27 cellular contexts compared by ENCODE assay signal in the genomic region with DNA sequence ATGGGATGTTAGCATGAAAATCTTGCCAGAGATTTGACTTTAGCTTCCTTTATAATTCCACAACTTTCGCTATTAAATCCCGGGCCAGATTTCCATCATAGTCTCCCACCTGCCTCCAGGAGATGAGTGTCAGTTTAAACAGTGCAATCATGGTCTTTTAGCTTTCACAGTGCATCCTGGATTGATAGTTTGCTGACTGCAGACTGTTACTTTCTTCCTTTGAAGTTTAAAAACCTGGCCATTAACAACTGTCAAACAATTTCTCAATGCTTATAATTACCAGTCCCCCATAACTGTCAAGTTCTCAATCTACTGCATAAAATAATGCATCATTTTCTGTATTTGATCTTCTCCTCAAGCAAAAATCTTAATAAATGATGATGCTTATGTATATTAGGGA.
DNase-seq lines count a peak whose midpoint lies in the region; TF ChIP-seq lines count a peak whose summit lies in the region.
"Had no signal": no experiment of that assay in that cellular context is flagged by ENCODE, and none has a peak within 500 bp of the region (broad histone marks: within the 10 kb centered on the region; RNA-seq: fewer than 3 reads in every experiment).

No MANE protein-coding gene starts in this region.

- no peak overlapping the region for H3K4me3 ChIP-seq in neural cell (ENCODE audit: low read length)
- H3K4me3 ChIP-seq in tibial artery = no peak overlapping the region
- H3K4me3 ChIP-seq: A549; BLaER1; BLaER1 treated with 17β-estradiol and CSF1 and Interleukin-3, amounts not matched to agents 10 nM and 100 nM had no signal

- H3K27me3 ChIP-seq in neural cell (ENCODE audit: insufficient read depth, low read depth, low read length) (no peaks in the 10 kb centered on the region), tibial artery (no peaks in the 10 kb centered on the region)
- H3K27me3 ChIP-seq: BE2C; BLaER1; BLaER1 treated with 17β-estradiol and CSF1 and Interleukin-3, amounts not matched to agents 10 nM and 100 nM had no signal

- TF ChIP-seq RAD21 in neural cell (conservative IDR thresholded peaks at IDR 0.05) = no peak

- H4K20me1 ChIP-seq in neural cell (ENCODE audit: insufficient read depth) = no peaks in the 10 kb centered on the region
- H4K20me1 ChIP-seq: BLaER1; BLaER1 treated with 17β-estradiol and CSF1 and Interleukin-3, amounts not matched to agents 10 nM and 100 nM had no signal

- H3K4me2 ChIP-seq in neural cell (ENCODE audit: low read length) = no peak overlapping the region
- H3K4me2 ChIP-seq: A549; BLaER1; BLaER1 treated with 17β-estradiol and CSF1 and Interleukin-3, amounts not matched to agents 10 nM and 100 nM had no signal

- intact Hi-C loops in tibial artery (cut with DNase I; ENCODE audit: low total_unique reads) = no loop called here

- no peaks in the 10 kb centered on the region for H3F3A ChIP-seq in neural cell (ENCODE audit: insufficient read depth, low read length, poor library complexity, severe bottlenecking)

- no peak overlapping the region for H3K27ac ChIP-seq in neural cell (ENCODE audit: low read length)
- no peak overlapping the region for H3K27ac ChIP-seq in tibial artery
- H3K27ac ChIP-seq: 22Rv1; A549; BLaER1; BLaER1 treated with 17β-estradiol and CSF1 and Interleukin-3, amounts not matched to agents 10 nM and 100 nM; C4-2B had no signal

- DNase-seq in tibial artery = no peak
- DNase-seq: 8988T; ACHN; AML-193; BE2C; C1 segment of cervical spinal cord; Caco-2; Calu3; CD4-positive, alpha-beta memory T cell; CD4-positive, alpha-beta T cell; CD4-positive, CD25-positive, alpha-beta regulatory T cell; CD8-positive, alpha-beta memory T cell; CD8-positive, alpha-beta T cell; COR-L47; DMS 273 treated with DMSO at 0.1 percent for 48 hours; DMS153; DMS53; DMS79; DMS79 treated with DMSO at 0.1 percent for 48 hours; DND-41; EL had no signal

- H3K9me3 ChIP-seq in neural cell (ENCODE audit: low read length) = no peaks in the 10 kb centered on the region
- H3K9me3 ChIP-seq in tibial artery = no peaks in the 10 kb centered on the region
- H3K9me3 ChIP-seq: A549; BE2C; BLaER1; BLaER1 treated with 17β-estradiol and CSF1 and Interleukin-3, amounts not matched to agents 10 nM and 100 nM; Caco-2 had no signal

- peak; percentile 93 for TF ChIP-seq EP300 in neural cell (conservative IDR thresholded peaks at IDR 0.05; ENCODE audit: poor library complexity, severe bottlenecking)

- TF ChIP-seq CTCF in neural cell (IDR thresholded peaks at IDR 0.05; ENCODE audit: poor library complexity, severe bottlenecking) (no peak), tibial artery (IDR thresholded peaks at IDR 0.05) (no peak)

- H2AFZ ChIP-seq in neural cell (ENCODE audit: low read depth, low read length) = no peak overlapping the region

- H3K9ac ChIP-seq in neural cell (ENCODE audit: low read length) = no peak overlapping the region
- H3K9ac ChIP-seq: BLaER1; BLaER1 treated with 17β-estradiol and CSF1 and Interleukin-3, amounts not matched to agents 10 nM and 100 nM had no signal

- no peaks in the 10 kb centered on the region for H3K36me3 ChIP-seq in neural cell (ENCODE audit: insufficient read depth, low read length)
- no peaks in the 10 kb centered on the region for H3K36me3 ChIP-seq in tibial artery
- H3K36me3 ChIP-seq: BE2C; BLaER1; BLaER1 treated with 17β-estradiol and CSF1 and Interleukin-3, amounts not matched to agents 10 nM and 100 nM had no signal

- H3K4me1 ChIP-seq in tibial artery = no peaks in the 10 kb centered on the region
- H3K4me1 ChIP-seq: A549, BE2C, BLaER1, Caco-2 had no signal

- H3K9me2 ChIP-seq in neural cell (ENCODE audit: insufficient read depth, low read length) = no peaks in the 10 kb centered on the region

- H3K79me2 ChIP-seq in neural cell (replicated peaks; ENCODE audit: insufficient read depth, low read length) = no peaks in the 10 kb centered on the region

TF ChIP-seq in neural cell, 6 proteins besides CTCF, POLR2A, EP300 and RAD21:
- peak; percentile 73 for TF ChIP-seq POLR2AphosphoS5 (IDR thresholded peaks at IDR 0.05)
- TF ChIP-seq, protein P1, sequence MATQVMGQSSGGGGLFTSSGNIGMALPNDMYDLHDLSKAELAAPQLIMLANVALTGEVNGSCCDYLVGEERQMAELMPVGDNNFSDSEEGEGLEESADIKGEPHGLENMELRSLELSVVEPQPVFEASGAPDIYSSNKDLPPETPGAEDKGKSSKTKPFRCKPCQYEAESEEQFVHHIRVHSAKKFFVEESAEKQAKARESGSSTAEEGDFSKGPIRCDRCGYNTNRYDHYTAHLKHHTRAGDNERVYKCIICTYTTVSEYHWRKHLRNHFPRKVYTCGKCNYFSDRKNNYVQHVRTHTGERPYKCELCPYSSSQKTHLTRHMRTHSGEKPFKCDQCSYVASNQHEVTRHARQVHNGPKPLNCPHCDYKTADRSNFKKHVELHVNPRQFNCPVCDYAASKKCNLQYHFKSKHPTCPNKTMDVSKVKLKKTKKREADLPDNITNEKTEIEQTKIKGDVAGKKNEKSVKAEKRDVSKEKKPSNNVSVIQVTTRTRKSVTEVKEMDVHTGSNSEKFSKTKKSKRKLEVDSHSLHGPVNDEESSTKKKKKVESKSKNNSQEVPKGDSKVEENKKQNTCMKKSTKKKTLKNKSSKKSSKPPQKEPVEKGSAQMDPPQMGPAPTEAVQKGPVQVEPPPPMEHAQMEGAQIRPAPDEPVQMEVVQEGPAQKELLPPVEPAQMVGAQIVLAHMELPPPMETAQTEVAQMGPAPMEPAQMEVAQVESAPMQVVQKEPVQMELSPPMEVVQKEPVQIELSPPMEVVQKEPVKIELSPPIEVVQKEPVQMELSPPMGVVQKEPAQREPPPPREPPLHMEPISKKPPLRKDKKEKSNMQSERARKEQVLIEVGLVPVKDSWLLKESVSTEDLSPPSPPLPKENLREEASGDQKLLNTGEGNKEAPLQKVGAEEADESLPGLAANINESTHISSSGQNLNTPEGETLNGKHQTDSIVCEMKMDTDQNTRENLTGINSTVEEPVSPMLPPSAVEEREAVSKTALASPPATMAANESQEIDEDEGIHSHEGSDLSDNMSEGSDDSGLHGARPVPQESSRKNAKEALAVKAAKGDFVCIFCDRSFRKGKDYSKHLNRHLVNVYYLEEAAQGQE (IDR thresholded peaks at IDR 0.05; ENCODE audit: borderline replicate concordance) = peak; percentile 68
- TF ChIP-seq SMC3 (conservative IDR thresholded peaks at IDR 0.05; ENCODE audit: poor library complexity) = no peak
